In the genomic region with DNA sequence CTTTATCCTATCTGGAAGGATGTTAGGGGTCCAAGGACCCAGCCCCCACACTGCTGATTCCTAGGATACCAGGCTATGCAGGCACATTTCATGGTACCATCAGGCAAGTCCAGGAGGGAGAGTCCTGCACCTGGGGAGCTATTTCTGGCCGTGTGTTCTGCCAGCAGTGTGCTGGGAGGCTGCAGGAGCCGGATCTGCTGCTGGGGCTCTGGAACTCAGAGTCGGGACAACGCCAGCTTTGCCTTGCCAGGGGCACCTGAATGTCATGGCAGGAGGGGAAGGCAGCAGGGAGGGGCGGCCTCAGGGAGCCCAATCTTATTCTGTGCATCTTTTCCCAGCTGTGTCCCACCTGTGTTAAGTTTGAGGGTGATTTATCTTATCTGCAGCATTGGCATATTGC, we compare ENCODE assay signal across 24 cellular contexts. TPM values are rescaled to one million over a fixed set of nuclear protein-coding genes. Genes with fewer than 3 reads are reported as not detected.
"Had no signal": no experiment of that assay in that cellular context is flagged by ENCODE, and none has a peak within 500 bp of the region (broad histone marks: within the 10 kb centered on the region; RNA-seq: fewer than 3 reads in every experiment).

No MANE protein-coding gene starts in this region.

- H3K4me3 ChIP-seq: cardiac muscle cell, SJCRH30 had no signal

- H3K4me1 ChIP-seq: SJCRH30 had no signal

- DNase-seq: activated CD4-positive, alpha-beta memory T cell treated with anti-CD3 and anti-CD28 coated beads for 36 hours; activated CD4-positive, alpha-beta T cell treated with anti-CD3 and anti-CD28 coated beads, Interleukin-2, amount 10 ng/mL, durations not matched to agents 7 days and 5 days; activated CD4-positive, CD25-positive, alpha-beta regulatory T cell treated with anti-CD3 and anti-CD28 coated beads, Interleukin-2, amount 50 U/mL, for 72 hours; activated CD8-positive, alpha-beta memory T cell treated with anti-CD3 and anti-CD28 coated beads for 24 hours; activated effector memory CD4-positive, alpha-beta T cell treated with anti-CD3 and anti-CD28 coated beads, Interleukin-2, amount 50 U/mL, for 16 hours; activated naive CD4-positive, alpha-beta T cell treated with Interleukin-2 at 50 U/mL for 16 hours; activated T-cell treated with anti-CD3 and anti-CD28 coated beads, Interleukin-2, amount 50 U/mL, for 4 hours; amygdala; brain microvascular endothelial cell; KG1; NCI-H1048; NCI-H1694; NCI-H2029 treated with DMSO at 0.1 percent for 48 hours; NCI-H345; NCI-H510A; NCI-H526 treated with DMSO at 0.1 percent for 48 hours; NCI-H82; SJCRH30 had no signal

- H3K27ac ChIP-seq: brain microvascular endothelial cell, cardiac muscle cell, SJCRH30 had no signal

- H3K27me3 ChIP-seq: brain microvascular endothelial cell, SJCRH30 had no signal

- H3K36me3 ChIP-seq: brain microvascular endothelial cell, cardiac muscle cell, SJCRH30 had no signal

- ATAC-seq: activated naive CD4-positive, alpha-beta T cell treated with anti-CD3 and anti-CD28 coated beads, Interleukin-2, amount 50 U/mL, for 72 hours; activated T-cell treated with anti-CD3 and anti-CD28 coated beads, Interleukin-2, amount 50 U/mL, for 4 hours had no signal

- H3K9me3 ChIP-seq: SJCRH30 had no signal

RNA-seq across cellular contexts. Expression of gene SRRM4, which starts 17.8 kb away (rescaled TPM):
- total RNA-seq: activated CD4-positive, alpha-beta memory T cell treated with anti-CD3 and anti-CD28 coated beads for 36 hours; activated CD4-positive, alpha-beta T cell treated with anti-CD3 and anti-CD28 coated beads, Interleukin-2, amount 10 ng/mL, durations not matched to agents 7 days and 5 days; activated naive CD4-positive, alpha-beta T cell treated with anti-CD3 and anti-CD28 coated beads, Interleukin-2, amount 50 U/mL, for 72 hours; activated T-cell treated with anti-CD3 and anti-CD28 coated beads, Interleukin-2, amount 50 U/mL, for 4 hours; LHCN-M2; M059J; OCI-LY7; RPMI7951; SJCRH30 had no signal
